In the genomic region with DNA sequence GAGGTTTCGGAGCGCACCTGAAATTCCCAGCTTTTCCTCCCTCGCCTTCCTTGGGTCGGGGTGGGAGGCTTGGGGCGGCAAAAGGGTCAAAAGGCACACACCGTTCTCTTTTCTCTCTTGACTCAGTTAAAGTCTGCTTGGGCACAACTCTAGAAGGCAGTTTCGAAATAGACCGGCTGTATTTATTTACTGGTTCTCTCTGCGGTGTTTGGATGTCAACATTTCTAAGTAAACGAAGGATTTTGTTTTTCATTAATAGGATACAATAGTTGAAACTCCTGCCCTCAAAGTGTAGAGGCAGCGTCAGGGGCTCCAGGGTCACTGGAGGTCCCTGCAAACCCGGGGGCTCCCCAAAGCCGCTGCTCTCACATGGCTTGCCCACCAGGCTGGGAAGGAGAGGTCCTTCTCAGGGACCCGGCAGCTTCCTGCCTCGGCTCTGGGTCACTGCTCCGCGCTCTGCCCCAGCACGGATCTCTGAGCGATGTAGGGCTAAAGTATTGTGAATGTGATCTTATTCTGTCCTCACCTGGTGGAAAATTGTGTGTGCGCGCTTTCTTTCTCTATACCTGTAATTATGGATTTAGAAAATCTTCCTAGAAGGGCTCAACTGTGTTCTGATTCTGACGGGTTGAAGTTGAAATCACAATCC, we compare ENCODE assay signal across 1 cellular context.
TF ChIP-seq lines count a peak whose summit lies in the region.

No MANE protein-coding gene starts in this region.

TF ChIP-seq in WTC11, 78 proteins besides CTCF, POLR2A, EP300 and RAD21 (continued from another document):
- TF ChIP-seq, protein P1, sequence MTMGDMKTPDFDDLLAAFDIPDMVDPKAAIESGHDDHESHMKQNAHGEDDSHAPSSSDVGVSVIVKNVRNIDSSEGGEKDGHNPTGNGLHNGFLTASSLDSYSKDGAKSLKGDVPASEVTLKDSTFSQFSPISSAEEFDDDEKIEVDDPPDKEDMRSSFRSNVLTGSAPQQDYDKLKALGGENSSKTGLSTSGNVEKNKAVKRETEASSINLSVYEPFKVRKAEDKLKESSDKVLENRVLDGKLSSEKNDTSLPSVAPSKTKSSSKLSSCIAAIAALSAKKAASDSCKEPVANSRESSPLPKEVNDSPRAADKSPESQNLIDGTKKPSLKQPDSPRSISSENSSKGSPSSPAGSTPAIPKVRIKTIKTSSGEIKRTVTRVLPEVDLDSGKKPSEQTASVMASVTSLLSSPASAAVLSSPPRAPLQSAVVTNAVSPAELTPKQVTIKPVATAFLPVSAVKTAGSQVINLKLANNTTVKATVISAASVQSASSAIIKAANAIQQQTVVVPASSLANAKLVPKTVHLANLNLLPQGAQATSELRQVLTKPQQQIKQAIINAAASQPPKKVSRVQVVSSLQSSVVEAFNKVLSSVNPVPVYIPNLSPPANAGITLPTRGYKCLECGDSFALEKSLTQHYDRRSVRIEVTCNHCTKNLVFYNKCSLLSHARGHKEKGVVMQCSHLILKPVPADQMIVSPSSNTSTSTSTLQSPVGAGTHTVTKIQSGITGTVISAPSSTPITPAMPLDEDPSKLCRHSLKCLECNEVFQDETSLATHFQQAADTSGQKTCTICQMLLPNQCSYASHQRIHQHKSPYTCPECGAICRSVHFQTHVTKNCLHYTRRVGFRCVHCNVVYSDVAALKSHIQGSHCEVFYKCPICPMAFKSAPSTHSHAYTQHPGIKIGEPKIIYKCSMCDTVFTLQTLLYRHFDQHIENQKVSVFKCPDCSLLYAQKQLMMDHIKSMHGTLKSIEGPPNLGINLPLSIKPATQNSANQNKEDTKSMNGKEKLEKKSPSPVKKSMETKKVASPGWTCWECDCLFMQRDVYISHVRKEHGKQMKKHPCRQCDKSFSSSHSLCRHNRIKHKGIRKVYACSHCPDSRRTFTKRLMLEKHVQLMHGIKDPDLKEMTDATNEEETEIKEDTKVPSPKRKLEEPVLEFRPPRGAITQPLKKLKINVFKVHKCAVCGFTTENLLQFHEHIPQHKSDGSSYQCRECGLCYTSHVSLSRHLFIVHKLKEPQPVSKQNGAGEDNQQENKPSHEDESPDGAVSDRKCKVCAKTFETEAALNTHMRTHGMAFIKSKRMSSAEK (CRISPR knock-in tag; IDR thresholded peaks at IDR 0.05; ENCODE audit: borderline replicate concordance), result no peak
TF ChIP-seq in WTC11: peak in this region for 0.
